1 cellular context compared by ENCODE assay signal in genomic region chr12:6582196-6582595, GRCh38.
TF ChIP-seq lines count a peak whose summit lies in the region.

No MANE protein-coding gene starts in this region.

TF ChIP-seq in WTC11, 78 proteins besides CTCF, POLR2A, EP300 and RAD21:
- no peak for TF ChIP-seq USF2 (CRISPR knock-in tag; IDR thresholded peaks at IDR 0.05)
- TF ChIP-seq, protein P1, sequence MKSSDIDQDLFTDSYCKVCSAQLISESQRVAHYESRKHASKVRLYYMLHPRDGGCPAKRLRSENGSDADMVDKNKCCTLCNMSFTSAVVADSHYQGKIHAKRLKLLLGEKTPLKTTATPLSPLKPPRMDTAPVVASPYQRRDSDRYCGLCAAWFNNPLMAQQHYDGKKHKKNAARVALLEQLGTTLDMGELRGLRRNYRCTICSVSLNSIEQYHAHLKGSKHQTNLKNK (CRISPR knock-in tag; IDR thresholded peaks at IDR 0.05), result no peak
- TF ChIP-seq MLX (CRISPR knock-in tag; IDR thresholded peaks at IDR 0.05), result no peak
- TF ChIP-seq KAT7 (CRISPR knock-in tag; IDR thresholded peaks at IDR 0.05; ENCODE audit: borderline replicate concordance), result no peak
